25 cellular contexts compared by ENCODE assay signal in genomic region chr22:47250995-47251765, GRCh38.
"Had no signal": no experiment of that assay in that cellular context is flagged by ENCODE, and none has a peak within 500 bp of the region (broad histone marks: within the 10 kb centered on the region; RNA-seq: fewer than 3 reads in every experiment).

No MANE protein-coding gene starts in this region.

- H3K9me3 ChIP-seq: neutrophil, right lobe of liver, thyroid gland had no signal

- H3K9me3 Mint-ChIP-seq: effector memory CD8-positive, alpha-beta T cell; immature natural killer cell; natural killer cell; neural crest cell had no signal

- H3K36me3 ChIP-seq: neutrophil, right lobe of liver, thyroid gland had no signal

- H3K9ac ChIP-seq: parathyroid adenoma had no signal

- H3K4me3 ChIP-seq: lung, right lobe of liver, thyroid gland had no signal

- H3K27me3 ChIP-seq: neutrophil, right lobe of liver, thyroid gland had no signal

- H3K27me3 Mint-ChIP-seq: progenitor cell of endocrine pancreas had no signal

- H3K4me1 Mint-ChIP-seq: immature natural killer cell; memory B cell; natural killer cell; neural crest cell; stimulated activated naive CD8-positive, alpha-beta T cell treated with anti-CD3 and anti-CD28 coated beads, Interleukin-15, amount 100 ng/mL, for 72 hours had no signal

- H3K27ac Mint-ChIP-seq: effector memory CD8-positive, alpha-beta T cell; immature natural killer cell; memory B cell; natural killer cell; progenitor cell of endocrine pancreas; stimulated activated naive CD8-positive, alpha-beta T cell treated with anti-CD3 and anti-CD28 coated beads, Interleukin-15, amount 100 ng/mL, for 72 hours had no signal

- ATAC-seq: effector memory CD8-positive, alpha-beta T cell; stimulated activated naive CD8-positive, alpha-beta T cell treated with anti-CD3 and anti-CD28 coated beads, Interleukin-15, amount 100 ng/mL, for 72 hours had no signal

- H3K36me3 Mint-ChIP-seq: immature natural killer cell, memory B cell, natural killer cell had no signal

- H3K27ac ChIP-seq: neutrophil, parathyroid adenoma, right lobe of liver, thyroid gland had no signal

- H3K4me1 ChIP-seq: parathyroid adenoma, right lobe of liver, thyroid gland had no signal

- H3K4me3 Mint-ChIP-seq: effector memory CD8-positive, alpha-beta T cell; immature natural killer cell; memory B cell; natural killer cell; neural crest cell; stimulated activated naive CD8-positive, alpha-beta T cell treated with anti-CD3 and anti-CD28 coated beads, Interleukin-15, amount 100 ng/mL, for 72 hours had no signal

- H2AFZ ChIP-seq: parathyroid adenoma had no signal

- FAIRE-seq: colon, endometrium, frontal cortex, keratinocyte, small intestine, urothelium cell line had no signal

- H3K79me2 ChIP-seq: parathyroid adenoma had no signal

- DNase-seq: dermis blood vessel endothelial cell; effector memory CD8-positive, alpha-beta T cell; erythroblast; hypothalamus; immature natural killer cell; natural killer cell; right lobe of liver; small intestine; stimulated activated CD4-positive, alpha-beta T cell treated with anti-CD3 and anti-CD28 coated beads, Interleukin-15, amount 100 ng/mL, for 24 hours; stimulated activated CD4-positive, alpha-beta T cell treated with anti-CD3 and anti-CD28 coated beads, Interleukin-2, amount 100 ng/mL, for 48 hours; stimulated activated naive CD4-positive, alpha-beta T cell; stimulated activated naive CD8-positive, alpha-beta T cell treated with anti-CD3 and anti-CD28 coated beads, Interleukin-15, amount 100 ng/mL, for 72 hours; thyroid gland; trophoblast cell had no signal
